ENCODE assay signal across 1 cellular context in genomic region chr16:29605593-29606205, GRCh38.
TF ChIP-seq lines count a peak whose summit lies in the region.

No MANE protein-coding gene starts in this region.

TF ChIP-seq in liver, 16 proteins besides CTCF, POLR2A, EP300 and RAD21:
- peak; percentile 19 to 54 for TF ChIP-seq RXRA (IDR thresholded peaks at IDR 0.05)
